1 cellular context compared by ENCODE assay signal in genomic region chr7:43612599-43613589, GRCh38.
TF ChIP-seq lines count a peak whose summit lies in the region.

No MANE protein-coding gene starts in this region.

TF ChIP-seq in GM23338, 12 proteins besides CTCF, POLR2A, EP300 and RAD21 (continued from another document):
- no peak for TF ChIP-seq ZNF462 (CRISPR knock-in tag; IDR thresholded peaks at IDR 0.05)
- TF ChIP-seq JUNB (IDR thresholded peaks at IDR 0.05; ENCODE audit: unreplicated experiment): no peak
- TF ChIP-seq POLR2AphosphoS5 (IDR thresholded peaks at IDR 0.05; ENCODE audit: low read depth): no peak
